1 cellular context compared by ENCODE assay signal in genomic region chr5:76670508-76670907, GRCh38.
TF ChIP-seq lines count a peak whose summit lies in the region.

No MANE protein-coding gene starts in this region.

TF ChIP-seq in GM23338, 12 proteins besides CTCF, POLR2A, EP300 and RAD21 (continued from another document):
- TF ChIP-seq ZNF462 (CRISPR knock-in tag; IDR thresholded peaks at IDR 0.05) (no peak), POLR2AphosphoS5 (IDR thresholded peaks at IDR 0.05; ENCODE audit: low read depth) (no peak), EZH2phosphoT487 (IDR thresholded peaks at IDR 0.05; ENCODE audit: unreplicated experiment) (no peak), ZNF114 (CRISPR knock-in tag; IDR thresholded peaks at IDR 0.05) (no peak), NANOG (IDR thresholded peaks at IDR 0.05; ENCODE audit: borderline replicate concordance) (no peak), JUNB (IDR thresholded peaks at IDR 0.05; ENCODE audit: unreplicated experiment) (no peak), REST (IDR thresholded peaks at IDR 0.05; ENCODE audit: unreplicated experiment) (no peak), ETS1 (IDR thresholded peaks at IDR 0.05) (no peak), ZNF331 (CRISPR knock-in tag; IDR thresholded peaks at IDR 0.05; ENCODE audit: low read depth) (no peak), STAT1 (IDR thresholded peaks at IDR 0.05; ENCODE audit: unreplicated experiment) (no peak)
